ENCODE assay signal across 2 cellular contexts in genomic region chr17:81599719-81600486, GRCh38.
TF ChIP-seq lines count a peak whose summit lies in the region.

No MANE protein-coding gene starts in this region.

TF ChIP-seq in endothelial cell of umbilical vein, 7 proteins besides CTCF, POLR2A, EP300 and RAD21:
- TF ChIP-seq EZH2 (IDR thresholded peaks at IDR 0.05; ENCODE audit: borderline replicate concordance, low read depth, low read length, severe bottlenecking) (no peak), MAX (IDR thresholded peaks at IDR 0.05; ENCODE audit: insufficient read depth, insufficient read length) (no peak), GATA2 (IDR thresholded peaks at IDR 0.05; ENCODE audit: insufficient read depth, insufficient read length, low read depth, low read length) (no peak), FOS (IDR thresholded peaks at IDR 0.05; ENCODE audit: borderline replicate concordance, insufficient read depth, low read length) (no peak), POLR2AphosphoS5 (IDR thresholded peaks at IDR 0.05; ENCODE audit: insufficient read depth, low read depth, low read length) (no peak), JUN (IDR thresholded peaks at IDR 0.05; ENCODE audit: borderline replicate concordance, insufficient read depth, insufficient read length, low read depth) (no peak), MYC (IDR thresholded peaks at IDR 0.05; ENCODE audit: low read depth, low read length) (no peak)

TF ChIP-seq in HepG2, 621 proteins besides CTCF, POLR2A, EP300 and RAD21:
- TF ChIP-seq SNAI1 (CRISPR knock-in tag; IDR thresholded peaks at IDR 0.05; ENCODE audit: borderline replicate concordance) (no peak), PAXIP1 (CRISPR knock-in tag; conservative IDR thresholded peaks at IDR 0.05) (no peak), AGO2 (optimal IDR thresholded peaks at IDR 0.05; ENCODE audit: low read depth, low read length) (peak; percentile 27), GFI1 (CRISPR knock-in tag; IDR thresholded peaks at IDR 0.05; ENCODE audit: borderline replicate concordance) (no peak), CREB1 (IDR thresholded peaks at IDR 0.05) (no peak), CREB1 (CRISPR knock-in tag; IDR thresholded peaks at IDR 0.05) (no peak)
